In the genomic region with DNA sequence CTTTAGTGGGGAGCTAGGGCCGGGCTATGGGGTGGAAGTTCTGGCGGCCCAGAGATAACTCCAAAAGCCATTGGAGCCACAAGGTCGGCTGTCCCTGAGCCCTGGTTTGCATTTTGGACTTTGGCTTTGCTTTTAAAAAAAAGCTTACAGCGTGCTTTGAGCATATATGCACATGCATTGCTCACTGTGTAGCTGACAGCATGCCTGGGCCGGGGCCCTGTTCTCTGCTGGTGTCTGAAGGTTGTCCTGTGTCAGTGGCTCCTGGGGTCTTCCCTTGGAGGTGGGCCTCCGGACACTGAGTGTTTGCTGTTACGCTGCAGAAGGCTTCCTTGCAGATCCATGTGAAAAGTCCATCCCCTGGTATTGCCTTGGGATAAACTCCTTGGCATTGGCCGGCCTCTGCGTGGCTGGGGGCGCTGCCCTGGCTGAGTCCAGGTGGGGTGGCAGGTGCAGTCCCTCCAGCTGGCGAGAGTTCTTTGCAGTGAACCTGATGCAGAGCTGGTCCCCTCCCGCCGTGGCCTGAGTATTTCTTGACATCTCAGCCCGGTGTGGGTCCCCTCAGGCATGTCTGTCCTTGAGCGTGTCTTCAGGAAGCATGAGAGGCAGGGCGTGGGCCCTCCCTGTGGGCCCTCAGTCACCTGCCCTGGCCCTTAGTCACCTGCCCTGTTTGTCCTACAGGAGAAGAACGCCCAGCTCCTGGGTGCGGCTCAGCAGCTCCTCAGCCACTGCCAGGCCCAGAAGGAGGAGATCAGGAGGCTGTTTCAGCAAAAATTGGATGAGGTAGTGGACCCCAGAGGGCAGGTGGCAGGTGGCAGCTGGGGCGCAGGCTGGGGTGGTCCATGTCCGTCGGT, we compare ENCODE assay signal across 20 cellular contexts. TPM values are rescaled to one million over a fixed set of nuclear protein-coding genes. Genes with fewer than 3 reads are reported as not detected.
DNase-seq lines count a peak whose midpoint lies in the region; ATAC-seq and TF ChIP-seq lines count a peak whose summit lies in the region.
"Had no signal": no experiment of that assay in that cellular context is flagged by ENCODE, and none has a peak within 500 bp of the region (broad histone marks: within the 10 kb centered on the region; RNA-seq: fewer than 3 reads in every experiment).

No MANE protein-coding gene starts in this region.

- H3K79me2 ChIP-seq in PC-3 (ENCODE audit: low read length), result no peaks in the 10 kb centered on the region
- H3K79me2 ChIP-seq in trophoblast cell (ENCODE audit: control insufficient read depth, insufficient read depth, low read length, poor library complexity), result no peaks in the 10 kb centered on the region
- H3K79me2 ChIP-seq: parathyroid adenoma had no signal

- H2BK120ac ChIP-seq in trophoblast cell (ENCODE audit: insufficient read depth, low read length, poor library complexity), result no peak overlapping the region

- no peak overlapping the region for H3K27ac Mint-ChIP-seq in CD4-positive, alpha-beta T cell
- H3K27ac Mint-ChIP-seq: activated CD8-positive, alpha-beta T cell treated with anti-CD3 and anti-CD28 coated beads for 36 hours; activated T-helper 1 cell treated with anti-CD3 and anti-CD28 coated beads, Interleukin-12 subunit alpha, Interleukin-12 subunit beta, Interleukin-2, Interleukin-4 antibody, amounts not matched to agents 30 ng/mL and 10 ng/mL and 1 ng/mL, durations not matched to agents 14 hours and 24 hours and 36 hours had no signal

- H3K4me3 ChIP-seq in PC-3 (ENCODE audit: low read length), result no peak overlapping the region
- H3K4me3 ChIP-seq in trophoblast cell (ENCODE audit: low read depth, low read length), result no peak overlapping the region
- H3K4me3 ChIP-seq in adrenal gland, result no peak overlapping the region
- H3K4me3 ChIP-seq: spleen had no signal

- H3K9me2 ChIP-seq in PC-3 (replicated peaks; ENCODE audit: low read length), result no peaks in the 10 kb centered on the region

- no peak overlapping the region for H3K14ac ChIP-seq in trophoblast cell (ENCODE audit: low read length)

- H3K27me3 Mint-ChIP-seq in CD4-positive, alpha-beta T cell, result no peaks in the 10 kb centered on the region
- H3K27me3 Mint-ChIP-seq: activated CD8-positive, alpha-beta T cell treated with anti-CD3 and anti-CD28 coated beads for 36 hours; central memory CD8-positive, alpha-beta T cell had no signal

- BruUV-seq in PC-3 (replicated peaks; lab: Mats Ljungman, UMichigan), result no TSS peak

- no peak for TF ChIP-seq CTCF in CD4-positive, alpha-beta T cell (IDR thresholded peaks at IDR 0.05)
- TF ChIP-seq CTCF in PC-3 (conservative IDR thresholded peaks at IDR 0.05; ENCODE audit: low read depth, low read length) (no peak), adrenal gland (IDR thresholded peaks at IDR 0.05) (no peak), GM10266 (IDR thresholded peaks at IDR 0.05; ENCODE audit: control insufficient read depth, insufficient read depth, low read depth, missing control alignments) (no peak)

- no CpG with 5 or more reads among the region's 21 CpGs for WGBS in trophoblast cell (ENCODE audit: extremely low coverage, insufficient coverage, insufficient read length)
- 91 to 94% (median 92%) methylated on average over 13 to 21 of the region's 21 CpGs for WGBS in adrenal gland, 4 donors

- no peak overlapping the region for H2AK5ac ChIP-seq in trophoblast cell (ENCODE audit: low read length)

- H3K4me3 Mint-ChIP-seq in CD4-positive, alpha-beta T cell, result peak overlapping the region; percentile 20
- H3K4me3 Mint-ChIP-seq: activated CD8-positive, alpha-beta T cell treated with anti-CD3 and anti-CD28 coated beads for 36 hours; activated T-helper 1 cell treated with anti-CD3 and anti-CD28 coated beads, Interleukin-12 subunit alpha, Interleukin-12 subunit beta, Interleukin-2, Interleukin-4 antibody, amounts not matched to agents 30 ng/mL and 10 ng/mL and 1 ng/mL, durations not matched to agents 14 hours and 24 hours and 36 hours; central memory CD8-positive, alpha-beta T cell had no signal

- H2AFZ ChIP-seq in PC-3 (ENCODE audit: low read length) (no peak overlapping the region), trophoblast cell (ENCODE audit: insufficient read depth, low read length, poor library complexity) (no peak overlapping the region)
- H2AFZ ChIP-seq: parathyroid adenoma had no signal

- no peaks in the 10 kb centered on the region for H3K79me1 ChIP-seq in trophoblast cell (ENCODE audit: low read length)

- H3F3A ChIP-seq in PC-3 (ENCODE audit: low read length, unreplicated experiment), result no peaks in the 10 kb centered on the region

- H3K4me1 Mint-ChIP-seq in CD4-positive, alpha-beta T cell (ENCODE audit: low read depth), result peaks cover 13% of the 10 kb centered on the region
- H3K4me1 Mint-ChIP-seq: central memory CD8-positive, alpha-beta T cell had no signal

- no peak overlapping the region for H4K12ac ChIP-seq in trophoblast cell (ENCODE audit: low read depth, low read length)

- no peak overlapping the region for H3K27ac ChIP-seq in CD4-positive, alpha-beta T cell (ENCODE audit: low read depth, low read length)
- H3K27ac ChIP-seq in PC-3 (ENCODE audit: low read length), result no peak overlapping the region
- no peak overlapping the region for H3K27ac ChIP-seq in trophoblast cell (ENCODE audit: low read depth, low read length)
- H3K27ac ChIP-seq in adrenal gland, result no peak overlapping the region
- H3K27ac ChIP-seq: parathyroid adenoma, spleen, VCaP had no signal

- intact Hi-C loops in CD4-positive, alpha-beta T cell (cut with DNase I, micrococcal nuclease), result no loop called here
- intact Hi-C loops in PC-3 (cut with micrococcal nuclease), result no loop called here
- intact Hi-C loops in adrenal gland (cut with DNase I), result no loop called here

- peaks cover 51% of the 10 kb centered on the region for H3K36me3 Mint-ChIP-seq in CD4-positive, alpha-beta T cell (ENCODE audit: low read depth)

- H4K91ac ChIP-seq in trophoblast cell (ENCODE audit: low read depth, low read length), result no peak overlapping the region

- no peak for DNase-seq in CD4-positive, alpha-beta T cell
- DNase-seq in PC-3 (no peak), trophoblast cell (peak; percentile 91 to 95), adrenal gland (no peak), DMS53 (lab: John Stamatoyannopoulos, UW) (no peak), GM10266 (ENCODE audit: extremely low spot score) (no peak), NCI-H2081 treated with DMSO at 0.1 percent for 48 hours (lab: John Stamatoyannopoulos, UW) (no peak)
- DNase-seq: activated CD8-positive, alpha-beta T cell treated with anti-CD3 and anti-CD28 coated beads for 36 hours; effector memory CD4-positive, alpha-beta T cell; Kasumi-1; NCI-H1436; NCI-H446; NK-92 treated with Interleukin-12 subunit alpha and Interleukin-12 subunit beta, amount 100 ng/mL, for 24 hours; spleen; T-helper 1 cell had no signal

- no peak overlapping the region for H2BK5ac ChIP-seq in trophoblast cell (ENCODE audit: low read depth, low read length, poor library complexity)

- CTCF ChIA-PET in CD4-positive, alpha-beta T cell (lab: Charles Lee), result interaction anchor here (0.6 kb wide), 1 partner anchor 1252 kb away, joined by 3 read pairs; no protein-coding TSS in a partner anchor
- CTCF ChIA-PET in PC-3 (lab: Charles Lee), result no interaction called here

- no peaks in the 10 kb centered on the region for H3K4me1 ChIP-seq in PC-3 (ENCODE audit: insufficient read depth, low read length)
- H3K4me1 ChIP-seq in trophoblast cell (ENCODE audit: control insufficient read depth in 1 of 2, insufficient read depth in 2 of 2, low read length in 2 of 2), result no peaks in the 10 kb centered on the region
- H3K4me1 ChIP-seq in adrenal gland (replicated peaks in 1 of 2), result peaks cover 0 to 4% of the 10 kb centered on the region in 2 donors
- H3K4me1 ChIP-seq: parathyroid adenoma had no signal

- ATAC-seq in CD4-positive, alpha-beta T cell (ENCODE audit: poor library complexity), result no peak
- ATAC-seq in PC-3 (peak; percentile 54; the same call in 1 of the 2 replicates), esophagus mucosa (peak; percentile 90)

- H3K9ac ChIP-seq in PC-3 (ENCODE audit: low read length) (no peak overlapping the region), trophoblast cell (ENCODE audit: low read length) (no peak overlapping the region)
- H3K9ac ChIP-seq: parathyroid adenoma had no signal

- no peak for TF ChIP-seq POLR2A in adrenal gland (IDR thresholded peaks at IDR 0.05)

- no peak overlapping the region for H3K18ac ChIP-seq in trophoblast cell (ENCODE audit: low read length)

- H3K9me3 Mint-ChIP-seq in CD4-positive, alpha-beta T cell, result no peaks in the 10 kb centered on the region
- H3K9me3 Mint-ChIP-seq: activated CD8-positive, alpha-beta T cell treated with anti-CD3 and anti-CD28 coated beads for 36 hours; activated T-helper 1 cell treated with anti-CD3 and anti-CD28 coated beads, Interleukin-12 subunit alpha, Interleukin-12 subunit beta, Interleukin-2, Interleukin-4 antibody, amounts not matched to agents 30 ng/mL and 10 ng/mL and 1 ng/mL, durations not matched to agents 14 hours and 24 hours and 36 hours; central memory CD8-positive, alpha-beta T cell had no signal

- no peaks in the 10 kb centered on the region for H3K27me3 ChIP-seq in CD4-positive, alpha-beta T cell (ENCODE audit: control insufficient read depth, insufficient read depth, low read length)
- H3K27me3 ChIP-seq in PC-3 (ENCODE audit: low read length) (no peaks in the 10 kb centered on the region), trophoblast cell (ENCODE audit: insufficient read depth, low read length) (no peaks in the 10 kb centered on the region), adrenal gland (no peaks in the 10 kb centered on the region)
- H3K27me3 ChIP-seq: spleen had no signal

- no peak overlapping the region for H4K8ac ChIP-seq in trophoblast cell (ENCODE audit: low read depth, low read length)

- H3K9me3 ChIP-seq in CD4-positive, alpha-beta T cell (ENCODE audit: control insufficient read depth, low read length), result no peaks in the 10 kb centered on the region
- no peaks in the 10 kb centered on the region for H3K9me3 ChIP-seq in PC-3 (ENCODE audit: low read length)
- H3K9me3 ChIP-seq in trophoblast cell (ENCODE audit: insufficient read depth, low read depth, low read length), result no peaks in the 10 kb centered on the region
- no peaks in the 10 kb centered on the region for H3K9me3 ChIP-seq in adrenal gland (replicated peaks in 1 of 3)
- H3K9me3 ChIP-seq: spleen had no signal

- POLR2A ChIA-PET in CD4-positive, alpha-beta T cell (lab: Charles Lee), result no interaction called here
- POLR2A ChIA-PET in PC-3 (lab: Charles Lee; ENCODE audit: unreplicated experiment), result no interaction called here

- no peak overlapping the region for H3K23ac ChIP-seq in trophoblast cell (ENCODE audit: low read length)

- H4K20me1 ChIP-seq in PC-3 (ENCODE audit: low read length), result no peaks in the 10 kb centered on the region

- H3K4ac ChIP-seq in trophoblast cell (ENCODE audit: low read depth, low read length), result no peak overlapping the region

- H3K4me2 ChIP-seq in PC-3 (ENCODE audit: low read length) (no peak overlapping the region), trophoblast cell (ENCODE audit: low read length) (no peak overlapping the region)

- no peak overlapping the region for H2BK12ac ChIP-seq in trophoblast cell (ENCODE audit: low read length)

- H3K36me3 ChIP-seq in PC-3 (ENCODE audit: low read depth, low read length), result peaks cover 5% of the 10 kb centered on the region; the same call in 1 of the 2 replicates
- H3K36me3 ChIP-seq in trophoblast cell (ENCODE audit: control insufficient read depth in 1 of 2, insufficient read depth in 2 of 2, low read length in 2 of 2), result peaks cover 72 to 79% of the 10 kb centered on the region in 2 experiments
- H3K36me3 ChIP-seq in adrenal gland (replicated peaks in 1 of 2), result peaks cover 0 to 84% of the 10 kb centered on the region in 2 donors

RNA-seq across cellular contexts. Expression of a gene that starts 23.0 kb away (rescaled TPM):
- total RNA-seq in CD4-positive, alpha-beta T cell, result 10 to 100 TPM; 21.4 to 23.2 TPM
- 94.8 and 108 TPM in 2 replicates for total RNA-seq in PC-3 (2014; rRNA removed)
- 48.9 TPM for total RNA-seq in esophagus mucosa
- polyA plus RNA-seq in trophoblast cell (2013), result 71.1 and 72.2 TPM in 2 replicates
- total RNA-seq in adrenal gland, result 10 to 100 TPM; 58.1 to 85.1 (median 71.7) TPM
- polyA plus RNA-seq in adrenal gland, result 10 to 100 TPM; 18.1 to 82.9 (median 69.7) TPM

RNA-seq across cellular contexts. Expression of a gene that starts 23.5 kb away (rescaled TPM):
- total RNA-seq in CD4-positive, alpha-beta T cell, result 100 to 1,000 TPM; 186 to 194 TPM
- total RNA-seq in PC-3 (2014; rRNA removed) (33.8 and 55.5 TPM in 2 replicates), esophagus mucosa (45.4 TPM), adrenal gland (10 to 100 TPM; 17.7 to 64.3 (median 28.2) TPM)
- polyA plus RNA-seq in trophoblast cell (2013), result 90.1 and 94.1 TPM in 2 replicates
- polyA plus RNA-seq in adrenal gland, result 100 to 1,000 TPM in 1 of 3 donors, 10 to 100 TPM in 1, 1 to 10 TPM in 1; 3.9 to 110 (median 52.7) TPM

RNA-seq across cellular contexts. Expression of a gene that starts 36.0 kb away (rescaled TPM):
- 1 to 10 TPM; 3.3 to 3.5 TPM for total RNA-seq in CD4-positive, alpha-beta T cell
- total RNA-seq in PC-3 (2014; rRNA removed) (6.0 and 7.7 TPM in 2 replicates), esophagus mucosa (0.56 TPM), adrenal gland (1 to 10 TPM in 2 of 8 donors, under 1 TPM in 3, not detected in 3; 0.36 to 1.5 (median 0.42) TPM)
- polyA plus RNA-seq in trophoblast cell (2013), result 2.4 and 2.8 TPM in 2 replicates
- 1 to 10 TPM in 2 of 3 donors, not detected in 1; 1.8 to 4.6 TPM for polyA plus RNA-seq in adrenal gland

RNA-seq across cellular contexts. Expression of a gene that starts 43.1 kb away (rescaled TPM):
- total RNA-seq in CD4-positive, alpha-beta T cell, result under 1 TPM; 0.56 to 0.58 TPM
- total RNA-seq in PC-3 (2014; rRNA removed) (not detected in 2 replicates), esophagus mucosa (not detected), adrenal gland (under 1 TPM in 2 of 8 donors, not detected in 6; 0.54 to 0.84 TPM)
- 0.10 and 0.12 TPM in 2 replicates for polyA plus RNA-seq in trophoblast cell (2013)
- 1 to 10 TPM in 1 of 3 donors, under 1 TPM in 2; 0.71 to 1.1 (median 0.82) TPM for polyA plus RNA-seq in adrenal gland
- total RNA-seq: activated T-helper 1 cell treated with anti-CD3 and anti-CD28 coated beads, Interleukin-12 subunit alpha, Interleukin-12 subunit beta, Interleukin-2, Interleukin-4 antibody, amounts not matched to agents 30 ng/mL and 10 ng/mL and 1 ng/mL, durations not matched to agents 14 hours and 24 hours and 36 hours had no signal

RNA-seq across cellular contexts. Expression of a gene that starts 49.4 kb away (rescaled TPM):
- total RNA-seq in CD4-positive, alpha-beta T cell, result 10 to 100 TPM; 20.9 to 24.8 TPM
- total RNA-seq in PC-3 (2014; rRNA removed) (11.4 and 19.7 TPM in 2 replicates), esophagus mucosa (20.8 TPM), adrenal gland (10 to 100 TPM in 7 of 8 donors, 1 to 10 TPM in 1; 5.8 to 98.9 (median 20.8) TPM)
- polyA plus RNA-seq in trophoblast cell (2013), result 18.1 and 18.3 TPM in 2 replicates
- 10 to 100 TPM in 2 of 3 donors, 1 to 10 TPM in 1; 6.8 to 39.2 (median 13.6) TPM for polyA plus RNA-seq in adrenal gland

Comparison
In these comparisons a context has a peak if more than half of its experiments do, and no peak if none do; other contexts are left out.
1. DNase-seq: peak in trophoblast cell (2 of 2); none in CD4-positive, alpha-beta T cell (0 of 10), PC-3 (single experiment), adrenal gland (0 of 7), DMS53 (single experiment), GM10266 (single experiment) and NCI-H2081 treated with DMSO at 0.1 percent for 48 hours (single experiment).